In the genomic region with DNA sequence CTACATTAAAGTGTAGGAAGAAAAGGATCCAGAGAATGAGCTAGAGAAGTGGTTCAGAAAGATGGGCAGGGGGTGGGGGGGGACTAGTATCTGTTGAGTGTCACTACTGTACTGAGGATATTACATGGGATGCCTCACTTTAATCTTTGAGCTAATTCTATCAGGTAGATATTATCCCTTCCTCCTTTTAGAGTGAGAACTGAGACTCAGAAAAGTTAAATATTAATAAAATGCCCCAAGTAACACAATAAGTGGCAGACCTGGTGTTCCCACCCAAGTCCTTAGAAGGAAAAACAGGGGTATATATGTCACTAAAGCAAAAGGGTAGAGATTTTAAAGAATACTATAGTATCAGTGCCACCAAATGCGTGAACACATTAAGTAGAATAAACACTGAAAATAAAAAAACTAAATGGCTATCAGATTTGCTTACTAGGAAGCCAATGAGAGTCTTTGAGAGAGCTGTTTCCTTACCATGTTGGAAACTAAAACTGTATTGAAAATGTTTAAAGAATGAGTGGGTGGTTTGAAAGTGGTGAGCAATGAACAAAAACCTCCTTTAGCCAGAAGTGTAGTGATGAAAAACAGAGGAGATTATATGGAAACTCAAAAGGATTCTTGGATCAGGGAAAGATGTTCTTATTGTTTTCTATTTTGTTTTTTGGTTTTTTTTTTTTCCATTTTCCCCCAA, we compare ENCODE assay signal across 18 cellular contexts.
"Had no signal": no experiment of that assay in that cellular context is flagged by ENCODE, and none has a peak within 500 bp of the region (broad histone marks: within the 10 kb centered on the region; RNA-seq: fewer than 3 reads in every experiment).

No MANE protein-coding gene starts in this region.

- H3K4me3 Mint-ChIP-seq: activated CD4-positive, alpha-beta T cell treated with anti-CD3 and anti-CD28 coated beads, Interleukin-2, amount 10 ng/mL, durations not matched to agents 24 days and 14 days; activated naive CD8-positive, alpha-beta T cell treated with anti-CD3 and anti-CD28 coated beads, Interleukin-2, amount 10 ng/mL, durations not matched to agents 7 days and 5 days; activated T-cell treated with anti-CD3 and anti-CD28 coated beads, Interleukin-2, amount 50 U/mL, for 72 hours; brain; naive B cell; neural progenitor cell had no signal

- H3K4me3 ChIP-seq: colonic mucosa, hepatocyte, left lung, neural progenitor cell, spleen, stomach had no signal

- ATAC-seq: activated T-cell treated with anti-CD3 and anti-CD28 coated beads, Interleukin-2, amount 50 U/mL, for 72 hours; esophagus mucosa; left lung; sciatic nerve had no signal

- FAIRE-seq: kidney had no signal

- DNase-seq: activated CD4-positive, alpha-beta T cell treated with anti-CD3 and anti-CD28 coated beads, Interleukin-2, amount 10 ng/mL, durations not matched to agents 24 days and 14 days; activated CD4-positive, CD25-positive, alpha-beta regulatory T cell; activated CD8-positive, alpha-beta memory T cell treated with anti-CD3 and anti-CD28 coated beads, Interleukin-2, amount 50 U/mL, for 48 hours; activated naive CD8-positive, alpha-beta T cell treated with anti-CD3 and anti-CD28 coated beads, Interleukin-2, amount 10 ng/mL, durations not matched to agents 7 days and 5 days; activated T-cell treated with anti-CD3 and anti-CD28 coated beads, Interleukin-2, amount 50 U/mL, for 72 hours; central memory CD4-positive, alpha-beta T cell; colonic mucosa; kidney; left lung; mammary epithelial cell; naive B cell; spleen; stomach had no signal

- H3K9me3 Mint-ChIP-seq: activated CD4-positive, alpha-beta T cell treated with anti-CD3 and anti-CD28 coated beads, Interleukin-2, amount 10 ng/mL, durations not matched to agents 24 days and 14 days; activated naive CD8-positive, alpha-beta T cell treated with anti-CD3 and anti-CD28 coated beads, Interleukin-2, amount 10 ng/mL, durations not matched to agents 7 days and 5 days; activated T-cell treated with anti-CD3 and anti-CD28 coated beads, Interleukin-2, amount 50 U/mL, for 72 hours had no signal

- H3K4me1 ChIP-seq: colonic mucosa, left lung, neural progenitor cell, spleen, stomach had no signal

- H3K9ac ChIP-seq: neural progenitor cell had no signal

- H3K9me3 ChIP-seq: colonic mucosa, left lung, spleen, stomach had no signal

- H3K27ac ChIP-seq: colonic mucosa, hepatocyte, left lung, neural progenitor cell, spleen, stomach had no signal

- H3K27ac Mint-ChIP-seq: activated CD4-positive, alpha-beta T cell treated with anti-CD3 and anti-CD28 coated beads, Interleukin-2, amount 10 ng/mL, durations not matched to agents 24 days and 14 days; activated naive CD8-positive, alpha-beta T cell treated with anti-CD3 and anti-CD28 coated beads, Interleukin-2, amount 10 ng/mL, durations not matched to agents 7 days and 5 days; activated T-cell treated with anti-CD3 and anti-CD28 coated beads, Interleukin-2, amount 50 U/mL, for 72 hours; brain; naive B cell; neural progenitor cell had no signal

- H3K4me1 Mint-ChIP-seq: activated CD4-positive, alpha-beta T cell treated with anti-CD3 and anti-CD28 coated beads, Interleukin-2, amount 10 ng/mL, durations not matched to agents 24 days and 14 days; activated naive CD8-positive, alpha-beta T cell treated with anti-CD3 and anti-CD28 coated beads, Interleukin-2, amount 10 ng/mL, durations not matched to agents 7 days and 5 days; brain; naive B cell; neural progenitor cell had no signal

- H3K36me3 Mint-ChIP-seq: activated naive CD8-positive, alpha-beta T cell treated with anti-CD3 and anti-CD28 coated beads, Interleukin-2, amount 10 ng/mL, durations not matched to agents 7 days and 5 days; brain; naive B cell had no signal

- H3K36me3 ChIP-seq: colonic mucosa, left lung, neural progenitor cell, spleen, stomach had no signal

- H3K27me3 Mint-ChIP-seq: activated CD4-positive, alpha-beta T cell treated with anti-CD3 and anti-CD28 coated beads, Interleukin-2, amount 10 ng/mL, durations not matched to agents 24 days and 14 days; activated naive CD8-positive, alpha-beta T cell treated with anti-CD3 and anti-CD28 coated beads, Interleukin-2, amount 10 ng/mL, durations not matched to agents 7 days and 5 days; brain; naive B cell had no signal

- H3K79me2 ChIP-seq: hepatocyte had no signal

- H3K27me3 ChIP-seq: colonic mucosa, hepatocyte, left lung, neural progenitor cell, spleen, stomach had no signal

- H2AFZ ChIP-seq: hepatocyte, neural progenitor cell had no signal

- H3K4me2 ChIP-seq: hepatocyte, neural progenitor cell had no signal
